17 cellular contexts compared by ENCODE assay signal in genomic region chr14:54570047-54570446, GRCh38. TPM values are rescaled to one million over a fixed set of nuclear protein-coding genes. Genes with fewer than 3 reads are reported as not detected.
DNase-seq lines count a peak whose midpoint lies in the region; ATAC-seq and TF ChIP-seq lines count a peak whose summit lies in the region.
"Had no signal": no experiment of that assay in that cellular context is flagged by ENCODE, and none has a peak within 500 bp of the region (broad histone marks: within the 10 kb centered on the region; RNA-seq: fewer than 3 reads in every experiment).

No MANE protein-coding gene starts in this region.

- H3K27me3 ChIP-seq in adipocyte (replicated peaks; ENCODE audit: control insufficient read depth, insufficient read depth, low read length) (no peaks in the 10 kb centered on the region), skeletal muscle satellite cell (ENCODE audit: control insufficient read depth, insufficient read depth, low read length) (no peaks in the 10 kb centered on the region)

- H3K9me3 ChIP-seq in adipocyte (ENCODE audit: control insufficient read depth, low read length) (peaks cover 4% of the 10 kb centered on the region), skeletal muscle satellite cell (replicated peaks; ENCODE audit: low read length) (no peaks in the 10 kb centered on the region)

- DNase-seq in EL, result peak; percentile 27
- DNase-seq in adipocyte (ENCODE audit: low read depth), result no peak
- peak in 1 of 2 donors; percentile 15 for DNase-seq in foreskin fibroblast
- DNase-seq: activated naive CD4-positive, alpha-beta T cell treated with anti-CD3 and anti-CD28 coated beads, Interleukin-2, amount 50 U/mL, for 16 hours; CD8-positive, alpha-beta memory T cell; KBM-7; NCI-H1694 treated with DMSO at 0.1 percent for 48 hours; NCI-H524 treated with DMSO at 0.1 percent for 48 hours; stimulated activated CD4-positive, alpha-beta T cell treated with anti-CD3 and anti-CD28 coated beads, Interleukin-2, amount 100 ng/mL, for 48 hours; stimulated activated naive CD4-positive, alpha-beta T cell had no signal

- H3K4me1 ChIP-seq in adipocyte (ENCODE audit: control insufficient read depth, insufficient read depth, low read length), result peaks cover 30% of the 10 kb centered on the region
- H3K4me1 ChIP-seq in skeletal muscle satellite cell (ENCODE audit: control insufficient read depth, insufficient read depth, low read length), result peaks cover 31% of the 10 kb centered on the region
- H3K4me1 ChIP-seq: parathyroid adenoma had no signal

- H3K9ac ChIP-seq in adipocyte (ENCODE audit: low read length) (peak overlapping the region; percentile 66), skeletal muscle satellite cell (ENCODE audit: low read depth, low read length) (peak overlapping the region; percentile 95)
- H3K9ac ChIP-seq: parathyroid adenoma had no signal

- TF ChIP-seq CTCF in foreskin fibroblast (IDR thresholded peaks at IDR 0.05; ENCODE audit: low read depth, low read length), result no peak

- H3K36me3 ChIP-seq in adipocyte (ENCODE audit: control insufficient read depth, insufficient read depth, low read length, severe bottlenecking) (no peaks in the 10 kb centered on the region), skeletal muscle satellite cell (ENCODE audit: insufficient read depth, low read length) (peaks cover 26% of the 10 kb centered on the region)

- H3K4me2 ChIP-seq in skeletal muscle satellite cell (ENCODE audit: low read length), result peak overlapping the region; percentile 96

- H3K4me3 ChIP-seq in adipocyte (ENCODE audit: low read length) (peak overlapping the region; percentile 78), foreskin fibroblast (ENCODE audit: low read depth in 1 of 2, low read length in 2 of 2) (peak overlapping the region; percentile 80 to 86), skeletal muscle satellite cell (ENCODE audit: low read length) (peak overlapping the region; percentile 80)
- H3K4me3 ChIP-seq: lung had no signal

- ATAC-seq in HG02571 (IDR thresholded peaks at IDR 0.05; ENCODE audit: unreplicated experiment) (no peak), GM21367 (IDR thresholded peaks at IDR 0.05; ENCODE audit: unreplicated experiment) (no peak), GM18909 (IDR thresholded peaks at IDR 0.05; ENCODE audit: poor library complexity, unreplicated experiment) (no peak), GM18873 (IDR thresholded peaks at IDR 0.05; ENCODE audit: low FRiP score, unreplicated experiment) (no peak)

RNA-seq across cellular contexts. Expression of gene SAMD4A, which starts 3.1 kb away (rescaled TPM):
- total RNA-seq in skeletal muscle satellite cell (2012; rRNA removed), result 15.7 and 20.3 TPM in 2 replicates
